ENCODE assay signal across 15 cellular contexts in genomic region chr9:134332266-134332665, GRCh38.
"Had no signal": no experiment of that assay in that cellular context is flagged by ENCODE, and none has a peak within 500 bp of the region (broad histone marks: within the 10 kb centered on the region; RNA-seq: fewer than 3 reads in every experiment).

No MANE protein-coding gene starts in this region.

- H3K9me3 ChIP-seq: ovary had no signal

- H3K27me3 ChIP-seq: ovary had no signal

- DNase-seq: activated effector memory CD4-positive, alpha-beta T cell treated with anti-CD3 and anti-CD28 coated beads, Interleukin-2, amount 50 U/mL, for 16 hours; activated T-cell treated with anti-CD3 and anti-CD28 coated beads, Interleukin-2, amount 50 U/mL, for 4 hours; amygdala; dermis blood vessel endothelial cell; endodermal cell; erythroblast; immature natural killer cell; nephron progenitor cell; retina; T-helper 2 cell had no signal

- H3K36me3 ChIP-seq: ovary had no signal

- H3K4me3 ChIP-seq: ovary had no signal

- ATAC-seq: activated CD4-positive, CD25-positive, alpha-beta regulatory T cell treated with anti-CD3 and anti-CD28 coated beads, Interleukin-2, amount 50 U/mL, for 24 hours; activated naive CD4-positive, alpha-beta T cell treated with anti-CD3 and anti-CD28 coated beads, Interleukin-2, amount 50 U/mL, for 72 hours; activated T-cell treated with anti-CD3 and anti-CD28 coated beads, Interleukin-2, amount 50 U/mL, for 4 hours; left colon; stimulated activated effector memory CD8-positive, alpha-beta T cell treated with anti-CD3 and anti-CD28 coated beads, Interleukin-12 subunit alpha, Interleukin-12 subunit beta, amount 100 ng/mL, for 72 hours had no signal
